In genomic region chr5:138330813-138331448, GRCh38 we compare ENCODE assay signal across 8 cellular contexts. TPM values are rescaled to one million over a fixed set of nuclear protein-coding genes. Genes with fewer than 3 reads are reported as not detected.
A peak's percentile ranks its signal among the peaks of the same experiment; 100 is the strongest.
DNase-seq lines count a peak whose midpoint lies in the region; ATAC-seq and TF ChIP-seq lines count a peak whose summit lies in the region.

No MANE protein-coding gene starts in this region.

- no peak overlapping the region for H3K18ac ChIP-seq in IMR-90 (ENCODE audit: low read depth, low read length)

- peaks cover 3 to 7% of the 10 kb centered on the region in 2 experiments; a peak in 2 of 4 replicates for H3K79me1 ChIP-seq in IMR-90 (ENCODE audit: low read depth in 1 of 2, low read length in 2 of 2)

- dilution Hi-C loops in IMR-90 (cut with HindIII; ENCODE audit: low sequenced_read_pairs, unreplicated experiment), result no loop called here

- no peak overlapping the region for H2BK20ac ChIP-seq in IMR-90 (ENCODE audit: low read depth, low read length)

- H3K23ac ChIP-seq in IMR-90 (ENCODE audit: low read depth, low read length), result no peak overlapping the region

- H3K9me3 ChIP-seq in IMR-90 (ENCODE audit: control insufficient read depth, insufficient read depth, low read length), result no peaks in the 10 kb centered on the region
- no peaks in the 10 kb centered on the region for H3K9me3 ChIP-seq in breast epithelium
- H3K9me3 ChIP-seq in muscle layer of colon (ENCODE audit: low read length), result no peaks in the 10 kb centered on the region
- no peaks in the 10 kb centered on the region for H3K9me3 ChIP-seq in body of pancreas

- H3K27ac ChIP-seq in IMR-90 (ENCODE audit: insufficient read depth, low read length), result peak overlapping the region; percentile 1; the same call in 1 of the 2 replicates
- no peak overlapping the region for H3K27ac ChIP-seq in breast epithelium
- H3K27ac ChIP-seq in muscle layer of colon (ENCODE audit: low read depth, low read length), result peak overlapping the region; percentile 5
- peak overlapping the region in 1 of 4 donors; percentile 7 for H3K27ac ChIP-seq in body of pancreas

- H3K4me1 ChIP-seq in IMR-90 (ENCODE audit: control insufficient read depth, insufficient read depth, low read length) (0 out of 2 replicates have a peak, but pooled peaks cover 2% of the 10 kb centered on the region), breast epithelium (peaks cover 0 to 6% of the 10 kb centered on the region in 2 donors), muscle layer of colon (ENCODE audit: insufficient read depth, low read length) (peaks cover 11% of the 10 kb centered on the region), body of pancreas (peaks cover 6% of the 10 kb centered on the region)

- H3K14ac ChIP-seq in IMR-90 (replicated peaks; ENCODE audit: low read depth, low read length), result no peak overlapping the region

- H3K36me3 ChIP-seq in IMR-90 (ENCODE audit: control insufficient read depth, insufficient read depth, low read length) (no peaks in the 10 kb centered on the region; the same call in 1 of the 2 replicates), breast epithelium (no peaks in the 10 kb centered on the region), muscle layer of colon (ENCODE audit: insufficient read depth, low read length) (no peaks in the 10 kb centered on the region), body of pancreas (replicated peaks in 1 of 2; ENCODE audit: insufficient read depth in 1 of 2, low read depth in 2 of 2) (no peaks in the 10 kb centered on the region)

- peak overlapping the region; percentile 45 for H3K4ac ChIP-seq in IMR-90 (ENCODE audit: low read depth, low read length)

- H2AK5ac ChIP-seq in IMR-90 (ENCODE audit: low read depth, low read length), result no peak overlapping the region

- no peak overlapping the region for H2BK15ac ChIP-seq in IMR-90 (ENCODE audit: low read depth, low read length)

- TF ChIP-seq RAD21 in IMR-90 (IDR thresholded peaks at IDR 0.05; ENCODE audit: low read length), result no peak

- H2BK120ac ChIP-seq in IMR-90 (ENCODE audit: low read depth, low read length), result no peak overlapping the region

- no peak overlapping the region for H2BK5ac ChIP-seq in IMR-90 (ENCODE audit: low read depth, low read length, poor library complexity, severe bottlenecking)

- no peaks in the 10 kb centered on the region for H3K27me3 ChIP-seq in IMR-90 (ENCODE audit: control insufficient read depth, insufficient read depth, low read length)
- no peaks in the 10 kb centered on the region for H3K27me3 ChIP-seq in breast epithelium
- no peaks in the 10 kb centered on the region for H3K27me3 ChIP-seq in muscle layer of colon (ENCODE audit: control insufficient read depth in 1 of 2, insufficient read depth in 2 of 2, low read length in 2 of 2)
- H3K27me3 ChIP-seq in body of pancreas, result no peaks in the 10 kb centered on the region

- no CpG with 5 or more reads among the region's 12 CpGs for WGBS in IMR-90 (ENCODE audit: extremely low coverage in 2 of 2, insufficient read length in 1 of 2), 2 experiments
- WGBS in body of pancreas, 2 donors, result 1 to 2% methylated on average over 12 of the region's 12 CpGs

- in situ Hi-C loops in IMR-90 (cut with MboI; ENCODE audit: low sequenced_read_pairs), result no loop called here

- POLR2A ChIA-PET in IMR-90 (lab: Charles Lee; ENCODE audit: unreplicated experiment), result no interaction called here

- H3K4me2 ChIP-seq in IMR-90 (ENCODE audit: low read depth, low read length), result peak overlapping the region; percentile 87

- TF ChIP-seq POLR2A in IMR-90 (IDR thresholded peaks at IDR 0.05; ENCODE audit: low read depth, low read length), result no peak
- no peak for TF ChIP-seq POLR2A in breast epithelium (IDR thresholded peaks at IDR 0.05)
- TF ChIP-seq POLR2A in body of pancreas (IDR thresholded peaks at IDR 0.05), result no peak

- H2AK9ac ChIP-seq in IMR-90 (replicated peaks; ENCODE audit: low read depth, low read length, poor library complexity), result peak overlapping the region; percentile 89

- H4K91ac ChIP-seq in IMR-90 (ENCODE audit: insufficient read depth, low read depth, low read length), result no peak overlapping the region; the same call in 1 of the 2 replicates

- H2AFZ ChIP-seq in IMR-90 (replicated peaks; ENCODE audit: low read length, poor library complexity), result peak overlapping the region; percentile 95

- no peak for ATAC-seq in IMR-90 (ENCODE audit: low read depth)
- no peak for ATAC-seq in body of pancreas
- no peak for ATAC-seq in GM21825 (IDR thresholded peaks at IDR 0.05; ENCODE audit: unreplicated experiment)
- ATAC-seq in HG03175 (IDR thresholded peaks at IDR 0.05; ENCODE audit: unreplicated experiment), result no peak

- no peak for TF ChIP-seq CTCF in AG09309 (IDR thresholded peaks at IDR 0.05; ENCODE audit: control insufficient read depth, insufficient read depth, low read depth, low read length, missing control alignments)
- TF ChIP-seq CTCF in IMR-90 (conservative IDR thresholded peaks at IDR 0.05; ENCODE audit: low read depth, low read length), result no peak
- no peak for TF ChIP-seq CTCF in breast epithelium (IDR thresholded peaks at IDR 0.05)
- no peak for TF ChIP-seq CTCF in body of pancreas (IDR thresholded peaks at IDR 0.05)

- H3K56ac ChIP-seq in IMR-90 (ENCODE audit: extremely low read depth, insufficient read depth, low read length), result 0 out of 2 replicates have a peak overlapping the region, but pooled peaks have one; percentile 34

- CTCF ChIA-PET in IMR-90 (lab: Yijun Ruan, JAX), result interaction anchor here (1.2 kb wide), 2 partner anchors 10 to 22 kb away, joined by 3 to 4 read pairs; partner anchors contain the start of gene KDM3B

- no peak overlapping the region for H4K5ac ChIP-seq in IMR-90 (ENCODE audit: low read depth, low read length)

- intact Hi-C loops in IMR-90 (cut with micrococcal nuclease) (no loop called here), breast epithelium (cut with DNase I; ENCODE audit: low total_unique reads) (no loop called here), body of pancreas (cut with DNase I) (no loop called here)

- H3K4me3 ChIP-seq in AG09309 (ENCODE audit: control insufficient read depth, low read depth, low read length) (peak overlapping the region; percentile 54), IMR-90 (ENCODE audit: insufficient read depth, low read depth, low read length) (peak overlapping the region; percentile 56), breast epithelium (peak overlapping the region; percentile 43 to 69 (median 51)), muscle layer of colon (ENCODE audit: low read depth in 1 of 2, low read length in 2 of 2) (peak overlapping the region; percentile 38 to 51), body of pancreas (peak overlapping the region in 1 of 2 donors; percentile 24)

- H3K9ac ChIP-seq in IMR-90 (ENCODE audit: low read depth, low read length) (peak overlapping the region; percentile 44; the same call in 1 of the 2 replicates), muscle layer of colon (ENCODE audit: low read length) (no peak overlapping the region)

- no peaks in the 10 kb centered on the region for H3K9me1 ChIP-seq in IMR-90 (ENCODE audit: insufficient read depth, low read length)

- no peaks in the 10 kb centered on the region for H4K20me1 ChIP-seq in IMR-90 (ENCODE audit: insufficient read depth, low read length)

- no TSS peak for BruUV-seq in IMR-90 (replicated peaks; lab: Mats Ljungman, UMichigan)

- DNase-seq in AG09309 (ENCODE audit: low read depth) (no peak), IMR-90 (no peak), breast epithelium (ENCODE audit: low spot score in 2 of 2) (no peak), body of pancreas (no peak), SK-N-DZ (ENCODE audit: low spot score) (no peak)

- H4K8ac ChIP-seq in IMR-90 (ENCODE audit: low read depth in 2 of 2, low read length in 2 of 2), result no peak overlapping the region

TF ChIP-seq in IMR-90, 13 proteins besides CTCF, POLR2A, EP300 and RAD21:
- no peak for TF ChIP-seq RCOR1 (IDR thresholded peaks at IDR 0.05; ENCODE audit: insufficient replicate concordance, low read length)
- TF ChIP-seq MAFK (IDR thresholded peaks at IDR 0.05; ENCODE audit: low read depth, low read length), result peak; percentile 76

RNA-seq across cellular contexts. Expression of gene CDC25C, which starts 0.7 kb away (rescaled TPM):
- 7.5 and 8.2 TPM in 2 replicates for total RNA-seq in IMR-90 (2012; rRNA removed)
- polyA plus RNA-seq in IMR-90 (2012; rRNA removed), result 6.9 and 7.3 TPM in 2 replicates
- 1.3 and 4.8 TPM in 2 replicates for polyA plus RNA-seq in IMR-90 (2012; cell fraction: cytosol; rRNA removed)
- polyA plus RNA-seq in IMR-90 (2012; cell fraction: nucleus; rRNA removed; ENCODE audit: low replicate concordance), result 1.7 and 3.6 TPM in 2 replicates
- total RNA-seq in breast epithelium, result under 1 TPM in 1 of 3 donors, not detected in 2; 0.64 TPM
- not detected for total RNA-seq in body of pancreas
- polyA plus RNA-seq in SK-N-DZ (2014; cell fraction: cytosol; rRNA removed), result 48.9 and 51.5 TPM in 2 replicates
- polyA plus RNA-seq in SK-N-DZ (2014; cell fraction: nucleus; rRNA removed), result 31.7 and 34.1 TPM in 2 replicates

RNA-seq across cellular contexts. Expression of gene FAM53C, which starts 7.1 kb away (rescaled TPM):
- total RNA-seq in IMR-90 (2012; rRNA removed), result 21.5 and 23.1 TPM in 2 replicates
- polyA plus RNA-seq in IMR-90 (2012; rRNA removed), result 25.6 and 27.5 TPM in 2 replicates
- 11.1 and 15.5 TPM in 2 replicates for polyA plus RNA-seq in IMR-90 (2012; cell fraction: cytosol; rRNA removed)
- polyA plus RNA-seq in IMR-90 (2012; cell fraction: nucleus; rRNA removed; ENCODE audit: low replicate concordance), result 28.5 and 38.9 TPM in 2 replicates
- 10 to 100 TPM; 16.6 to 31.0 (median 23.3) TPM for total RNA-seq in breast epithelium
- 10 to 100 TPM; 12.5 to 33.7 TPM for total RNA-seq in body of pancreas
- polyA plus RNA-seq in SK-N-DZ (2014; cell fraction: cytosol; rRNA removed), result 42.0 and 49.4 TPM in 2 replicates
- 53.8 and 57.7 TPM in 2 replicates for polyA plus RNA-seq in SK-N-DZ (2014; cell fraction: nucleus; rRNA removed)

RNA-seq across cellular contexts. Expression of gene KDM3B, which starts 21.6 kb away (rescaled TPM):
- total RNA-seq in IMR-90 (2012; rRNA removed) (35.8 and 36.7 TPM in 2 replicates), breast epithelium (10 to 100 TPM; 61.3 to 85.0 (median 66.5) TPM), body of pancreas (10 to 100 TPM; 29.7 to 42.3 TPM)
- polyA plus RNA-seq in IMR-90 (2012; rRNA removed), result 17.1 and 19.4 TPM in 2 replicates
- polyA plus RNA-seq in IMR-90 (2012; cell fraction: cytosol; rRNA removed), result 5.8 and 7.3 TPM in 2 replicates
- polyA plus RNA-seq in IMR-90 (2012; cell fraction: nucleus; rRNA removed; ENCODE audit: low replicate concordance), result 8.0 and 37.0 TPM in 2 replicates
- 64.0 and 69.3 TPM in 2 replicates for polyA plus RNA-seq in SK-N-DZ (2014; cell fraction: cytosol; rRNA removed)
- 64.0 and 65.0 TPM in 2 replicates for polyA plus RNA-seq in SK-N-DZ (2014; cell fraction: nucleus; rRNA removed)

RNA-seq across cellular contexts. Expression of gene GFRA3, which starts 56.5 kb away (rescaled TPM):
- total RNA-seq in IMR-90 (2012; rRNA removed), result not detected in 2 replicates
- polyA plus RNA-seq in IMR-90 (2012; rRNA removed), result not detected in 2 replicates
- not detected in 2 replicates for polyA plus RNA-seq in IMR-90 (2012; cell fraction: cytosol; rRNA removed)
- 0.08 TPM in 1 of 2 replicates, not detected in the other for polyA plus RNA-seq in IMR-90 (2012; cell fraction: nucleus; rRNA removed; ENCODE audit: low replicate concordance)
- total RNA-seq in breast epithelium, result not detected
- 1 to 10 TPM; 1.8 to 4.3 TPM for total RNA-seq in body of pancreas
- 2.2 and 3.3 TPM in 2 replicates for polyA plus RNA-seq in SK-N-DZ (2014; cell fraction: cytosol; rRNA removed)
- 0.33 and 0.65 TPM in 2 replicates for polyA plus RNA-seq in SK-N-DZ (2014; cell fraction: nucleus; rRNA removed)

Comparison
In these comparisons a context has a peak if more than half of its experiments do, and no peak if none do; other contexts are left out.
1. H3K27ac ChIP-seq: peak in IMR-90 (single experiment) and muscle layer of colon (single experiment); none in breast epithelium (0 of 2).